ENCODE assay signal across 19 cellular contexts in the genomic region with DNA sequence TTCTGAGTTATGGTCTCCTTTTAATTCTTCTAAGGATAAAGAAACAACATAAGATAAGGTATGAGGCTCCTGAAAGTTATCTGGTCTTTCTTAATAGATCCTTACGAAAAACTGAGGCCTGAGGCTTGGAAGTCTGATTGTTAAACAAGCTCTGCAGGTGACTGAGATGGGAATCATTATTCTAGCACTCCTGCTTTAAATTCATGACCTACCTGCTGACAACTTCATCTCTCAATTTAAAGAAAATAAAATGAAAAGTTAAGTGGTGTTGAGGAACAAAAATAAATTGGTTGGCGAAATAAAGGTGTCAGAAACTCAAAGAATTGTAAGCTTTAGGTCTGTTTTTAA.
DNase-seq lines count a peak whose midpoint lies in the region; ATAC-seq and TF ChIP-seq lines count a peak whose summit lies in the region.
"Had no signal": no experiment of that assay in that cellular context is flagged by ENCODE, and none has a peak within 500 bp of the region (broad histone marks: within the 10 kb centered on the region; RNA-seq: fewer than 3 reads in every experiment).

No MANE protein-coding gene starts in this region.

- ATAC-seq in WTC11: peak; percentile 58
- no peak for ATAC-seq in HG03097 (IDR thresholded peaks at IDR 0.05; ENCODE audit: low FRiP score, unreplicated experiment)
- ATAC-seq in HG02759 (IDR thresholded peaks at IDR 0.05; ENCODE audit: unreplicated experiment): no peak
- no peak for ATAC-seq in GM18861 (IDR thresholded peaks at IDR 0.05; ENCODE audit: unreplicated experiment)

- H3K27ac ChIP-seq in HUES48 (ENCODE audit: low read depth, low read length) (peak overlapping the region; percentile 90), iPS-18a (ENCODE audit: low read length) (no peak overlapping the region)

- H3K9ac ChIP-seq in HUES48 (ENCODE audit: low read depth, low read length) (no peak overlapping the region), iPS-18a (ENCODE audit: low read length) (no peak overlapping the region)

- H3K36me3 ChIP-seq in HUES48 (ENCODE audit: control insufficient read depth, insufficient read depth, low read length) (no peaks in the 10 kb centered on the region), iPS-18a (ENCODE audit: control insufficient read depth, low read depth, low read length) (no peaks in the 10 kb centered on the region)
- H3K36me3 ChIP-seq: HAP-1 had no signal

- H3K9me3 ChIP-seq in HUES48 (ENCODE audit: control insufficient read depth, insufficient read depth, low read length): no peaks in the 10 kb centered on the region
- no peaks in the 10 kb centered on the region for H3K9me3 ChIP-seq in iPS-18a (ENCODE audit: control insufficient read depth, low read depth, low read length)
- H3K9me3 ChIP-seq: BE2C, HAP-1 had no signal

- CTCF ChIA-PET in WTC11 (lab: Charles Lee): interaction anchor here (0.5 to 1.2 kb wide), 3 partner anchors 10 to 89 kb away, joined by 3 to 6 read pairs (median 3); no protein-coding TSS in a partner anchor

- H3K9me3 Mint-ChIP-seq in WTC11: no peaks in the 10 kb centered on the region
- H3K9me3 Mint-ChIP-seq: CD4-positive, CD25-positive, alpha-beta regulatory T cell; CD8-positive, alpha-beta memory T cell; IgD-negative memory B cell had no signal

- H3K4me1 Mint-ChIP-seq in WTC11: peaks cover 36% of the 10 kb centered on the region
- H3K4me1 Mint-ChIP-seq: CD4-positive, CD25-positive, alpha-beta regulatory T cell; CD8-positive, alpha-beta memory T cell; IgD-negative memory B cell had no signal

- H3K27ac Mint-ChIP-seq in WTC11: peak overlapping the region; percentile 94
- H3K27ac Mint-ChIP-seq: CD4-positive, CD25-positive, alpha-beta regulatory T cell; CD8-positive, alpha-beta memory T cell; IgD-negative memory B cell had no signal

- no peak for DNase-seq in WTC11 (ENCODE audit: low spot score)
- DNase-seq: ACHN; BE2C; C1 segment of cervical spinal cord; CD4-positive, CD25-positive, alpha-beta regulatory T cell; CD8-positive, alpha-beta memory T cell; COR-L47; DMS 273 treated with DMSO at 0.1 percent for 48 hours; DMS53; GOT3; Karpas-422; KBM-7 had no signal

- no peaks in the 10 kb centered on the region for H3K27me3 Mint-ChIP-seq in WTC11 (ENCODE audit: low read depth)
- H3K27me3 Mint-ChIP-seq: CD4-positive, CD25-positive, alpha-beta regulatory T cell; CD8-positive, alpha-beta memory T cell; IgD-negative memory B cell had no signal

- peaks cover 44% of the 10 kb centered on the region for H3K4me1 ChIP-seq in HUES48 (ENCODE audit: control insufficient read depth, insufficient read depth, low read length)
- H3K4me1 ChIP-seq in iPS-18a (ENCODE audit: control insufficient read depth, low read depth, low read length): peaks cover 42% of the 10 kb centered on the region
- H3K4me1 ChIP-seq: HAP-1 had no signal

- POLR2A ChIA-PET in WTC11 (lab: Charles Lee): no interaction called here

- no peaks in the 10 kb centered on the region for H3K36me3 Mint-ChIP-seq in WTC11
- H3K36me3 Mint-ChIP-seq: CD4-positive, CD25-positive, alpha-beta regulatory T cell; IgD-negative memory B cell had no signal

- H3K4me3 ChIP-seq in HUES48 (ENCODE audit: low read depth, low read length) (peak overlapping the region; percentile 7; the same call in 1 of the 2 replicates), iPS-18a (ENCODE audit: low read length) (peak overlapping the region; percentile 24)
- H3K4me3 ChIP-seq: HAP-1 had no signal

- TF ChIP-seq CTCF in WTC11 (IDR thresholded peaks at IDR 0.05): no peak

- no peaks in the 10 kb centered on the region for H3K27me3 ChIP-seq in HUES48 (ENCODE audit: control insufficient read depth, insufficient read depth, low read length)
- H3K27me3 ChIP-seq in iPS-18a (ENCODE audit: control insufficient read depth, insufficient read depth, low read length): no peaks in the 10 kb centered on the region
- H3K27me3 ChIP-seq: BE2C had no signal

- peak overlapping the region; percentile 43; the same call in 1 of the 2 replicates for H3K4me3 Mint-ChIP-seq in WTC11
- H3K4me3 Mint-ChIP-seq: CD4-positive, CD25-positive, alpha-beta regulatory T cell; CD8-positive, alpha-beta memory T cell; IgD-negative memory B cell had no signal

TF ChIP-seq in WTC11, 78 proteins besides CTCF, POLR2A, EP300 and RAD21:
- no peak for TF ChIP-seq ZNF219 (CRISPR knock-in tag; IDR thresholded peaks at IDR 0.05; ENCODE audit: borderline replicate concordance)
- TF ChIP-seq CREM (CRISPR knock-in tag; IDR thresholded peaks at IDR 0.05): no peak
- TF ChIP-seq TCF7 (CRISPR knock-in tag; IDR thresholded peaks at IDR 0.05; ENCODE audit: low read depth): no peak
- TF ChIP-seq ATF6 (CRISPR knock-in tag; IDR thresholded peaks at IDR 0.05): no peak
- TF ChIP-seq FOXP1 (CRISPR knock-in tag; IDR thresholded peaks at IDR 0.05; ENCODE audit: borderline replicate concordance): no peak
- no peak for TF ChIP-seq ZNF263 (CRISPR knock-in tag; IDR thresholded peaks at IDR 0.05; ENCODE audit: low read depth)
